Comparison of ENCODE assay signal across 1 cellular context in the genomic region with DNA sequence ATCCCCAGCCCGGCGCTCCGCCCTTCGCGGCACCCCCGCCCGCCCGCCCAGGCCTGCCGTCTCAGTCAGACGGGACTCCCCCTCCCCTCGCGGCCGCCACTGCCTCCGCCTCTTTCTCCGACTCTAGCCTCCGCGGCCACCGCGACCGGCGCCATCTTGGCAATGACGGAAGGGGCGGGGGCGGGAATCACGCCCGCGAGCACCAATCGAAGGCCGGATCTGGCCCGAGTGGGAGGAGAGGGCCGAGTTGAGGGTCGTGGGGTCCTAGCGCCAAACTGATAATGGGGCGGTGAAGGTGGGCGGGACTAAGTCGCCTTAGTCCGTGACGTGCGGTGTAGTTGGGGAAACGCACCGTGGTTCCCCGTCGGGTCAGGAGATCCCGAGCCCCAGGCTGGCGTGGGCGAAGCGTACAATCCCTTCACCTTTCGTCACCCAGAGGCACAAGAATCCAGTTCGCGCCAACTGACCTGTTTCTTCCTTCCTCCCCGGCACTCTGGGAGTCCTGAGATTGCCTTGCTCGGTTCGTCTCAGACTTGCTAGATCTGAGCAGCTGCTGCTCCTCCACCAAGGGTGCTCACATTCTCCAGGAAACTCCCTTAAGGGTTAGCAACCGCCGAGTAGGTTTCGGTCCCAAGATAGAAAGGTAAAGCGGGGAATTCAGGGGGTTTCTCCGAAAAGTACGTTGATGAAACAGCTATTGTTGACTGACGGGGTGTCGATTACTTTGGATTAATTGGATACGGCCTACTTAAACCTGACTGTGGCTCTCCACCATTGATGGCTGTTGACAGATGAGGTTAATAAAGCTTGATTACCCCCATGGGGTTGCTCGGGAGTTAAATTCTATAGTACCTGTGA.
A peak's percentile ranks its signal among the peaks of the same experiment; 100 is the strongest.
TF ChIP-seq lines count a peak whose summit lies in the region.

A gene (minus strand): TSS at position 164 of the 858 bp plus-strand sequence. CDS start 35,843 bp downstream, outside the sequence.

TF ChIP-seq in HepG2, 621 proteins besides CTCF, POLR2A, EP300 and RAD21 (continued from another document and continues in another):
- TF ChIP-seq, protein P1, sequence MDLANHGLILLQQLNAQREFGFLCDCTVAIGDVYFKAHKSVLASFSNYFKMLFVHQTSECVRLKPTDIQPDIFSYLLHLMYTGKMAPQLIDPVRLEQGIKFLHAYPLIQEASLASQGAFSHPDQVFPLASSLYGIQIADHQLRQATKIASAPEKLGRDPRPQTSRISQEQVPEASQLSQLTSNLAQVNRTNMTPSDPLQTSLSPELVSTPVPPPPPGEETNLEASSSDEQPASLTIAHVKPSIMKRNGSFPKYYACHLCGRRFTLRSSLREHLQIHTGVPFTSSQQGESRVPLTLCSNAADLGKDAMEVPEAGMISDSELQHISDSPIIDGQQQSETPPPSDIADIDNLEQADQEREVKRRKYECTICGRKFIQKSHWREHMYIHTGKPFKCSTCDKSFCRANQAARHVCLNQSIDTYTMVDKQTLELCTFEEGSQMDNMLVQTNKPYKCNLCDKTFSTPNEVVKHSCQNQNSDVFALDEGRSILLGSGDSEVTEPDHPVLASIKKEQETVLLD (CRISPR knock-in tag; IDR thresholded peaks at IDR 0.05; ENCODE audit: low read depth) = peak; percentile 85
- TF ChIP-seq, protein P2, sequence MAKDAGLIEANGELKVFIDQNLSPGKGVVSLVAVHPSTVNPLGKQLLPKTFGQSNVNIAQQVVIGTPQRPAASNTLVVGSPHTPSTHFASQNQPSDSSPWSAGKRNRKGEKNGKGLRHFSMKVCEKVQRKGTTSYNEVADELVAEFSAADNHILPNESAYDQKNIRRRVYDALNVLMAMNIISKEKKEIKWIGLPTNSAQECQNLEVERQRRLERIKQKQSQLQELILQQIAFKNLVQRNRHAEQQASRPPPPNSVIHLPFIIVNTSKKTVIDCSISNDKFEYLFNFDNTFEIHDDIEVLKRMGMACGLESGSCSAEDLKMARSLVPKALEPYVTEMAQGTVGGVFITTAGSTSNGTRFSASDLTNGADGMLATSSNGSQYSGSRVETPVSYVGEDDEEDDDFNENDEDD (CRISPR knock-in tag; IDR thresholded peaks at IDR 0.05; ENCODE audit: borderline replicate concordance) = peak; percentile 31; the same call in 1 of the 2 replicates
- TF ChIP-seq RFXANK (CRISPR knock-in tag; IDR thresholded peaks at IDR 0.05) (0 out of 2 replicates have a peak, but pooled peaks have one; percentile 86), HDAC2 (CRISPR knock-in tag; IDR thresholded peaks at IDR 0.05) (peak; percentile 67), NRL (CRISPR knock-in tag; IDR thresholded peaks at IDR 0.05; ENCODE audit: borderline replicate concordance) (0 out of 2 replicates have a peak, but pooled peaks have one; percentile 28), NAIF1 (CRISPR knock-in tag; IDR thresholded peaks at IDR 0.05; ENCODE audit: borderline replicate concordance) (0 out of 2 replicates have a peak, but pooled peaks have one; percentile 49), FOXK2 (IDR thresholded peaks at IDR 0.05) (no peak), ZNF10 (CRISPR knock-in tag; IDR thresholded peaks at IDR 0.05; ENCODE audit: borderline replicate concordance, low read depth) (no peak), KLF6 (CRISPR knock-in tag; IDR thresholded peaks at IDR 0.05) (0 out of 2 replicates have a peak, but pooled peaks have one; percentile 54), AGO2 (optimal IDR thresholded peaks at IDR 0.05; ENCODE audit: low read depth, low read length) (no peak), MIER2 (CRISPR knock-in tag; IDR thresholded peaks at IDR 0.05) (0 out of 2 replicates have a peak, but pooled peaks have one; percentile 48), SETDB1 (CRISPR knock-in tag; IDR thresholded peaks at IDR 0.05; ENCODE audit: borderline replicate concordance) (no peak), MED8 (CRISPR knock-in tag; IDR thresholded peaks at IDR 0.05; ENCODE audit: insufficient replicate concordance) (no peak), ZNF660 (CRISPR knock-in tag; IDR thresholded peaks at IDR 0.05; ENCODE audit: borderline replicate concordance, low read depth) (no peak), HHEX (CRISPR knock-in tag; IDR thresholded peaks at IDR 0.05) (peak; percentile 42; the same call in 1 of the 2 replicates), SCMH1 (CRISPR knock-in tag; IDR thresholded peaks at IDR 0.05; ENCODE audit: borderline replicate concordance) (no peak), GABPA (IDR thresholded peaks at IDR 0.05; ENCODE audit: low read depth, low read length) (no peak), GABPA (CRISPR knock-in tag; IDR thresholded peaks at IDR 0.05; ENCODE audit: low read depth) (peak; percentile 76), TGIF2 (CRISPR knock-in tag; IDR thresholded peaks at IDR 0.05) (peak; percentile 88), GTF3A (CRISPR knock-in tag; conservative IDR thresholded peaks at IDR 0.05) (0 out of 2 replicates have a peak, but pooled peaks have one; percentile 35), PTBP1 (IDR thresholded peaks at IDR 0.05; ENCODE audit: low read depth, low read length, poor library complexity, severe bottlenecking) (no peak), SMAD3 (CRISPR knock-in tag; IDR thresholded peaks at IDR 0.05) (peak; percentile 62; the same call in 1 of the 2 replicates)
- TF ChIP-seq, protein P3, sequence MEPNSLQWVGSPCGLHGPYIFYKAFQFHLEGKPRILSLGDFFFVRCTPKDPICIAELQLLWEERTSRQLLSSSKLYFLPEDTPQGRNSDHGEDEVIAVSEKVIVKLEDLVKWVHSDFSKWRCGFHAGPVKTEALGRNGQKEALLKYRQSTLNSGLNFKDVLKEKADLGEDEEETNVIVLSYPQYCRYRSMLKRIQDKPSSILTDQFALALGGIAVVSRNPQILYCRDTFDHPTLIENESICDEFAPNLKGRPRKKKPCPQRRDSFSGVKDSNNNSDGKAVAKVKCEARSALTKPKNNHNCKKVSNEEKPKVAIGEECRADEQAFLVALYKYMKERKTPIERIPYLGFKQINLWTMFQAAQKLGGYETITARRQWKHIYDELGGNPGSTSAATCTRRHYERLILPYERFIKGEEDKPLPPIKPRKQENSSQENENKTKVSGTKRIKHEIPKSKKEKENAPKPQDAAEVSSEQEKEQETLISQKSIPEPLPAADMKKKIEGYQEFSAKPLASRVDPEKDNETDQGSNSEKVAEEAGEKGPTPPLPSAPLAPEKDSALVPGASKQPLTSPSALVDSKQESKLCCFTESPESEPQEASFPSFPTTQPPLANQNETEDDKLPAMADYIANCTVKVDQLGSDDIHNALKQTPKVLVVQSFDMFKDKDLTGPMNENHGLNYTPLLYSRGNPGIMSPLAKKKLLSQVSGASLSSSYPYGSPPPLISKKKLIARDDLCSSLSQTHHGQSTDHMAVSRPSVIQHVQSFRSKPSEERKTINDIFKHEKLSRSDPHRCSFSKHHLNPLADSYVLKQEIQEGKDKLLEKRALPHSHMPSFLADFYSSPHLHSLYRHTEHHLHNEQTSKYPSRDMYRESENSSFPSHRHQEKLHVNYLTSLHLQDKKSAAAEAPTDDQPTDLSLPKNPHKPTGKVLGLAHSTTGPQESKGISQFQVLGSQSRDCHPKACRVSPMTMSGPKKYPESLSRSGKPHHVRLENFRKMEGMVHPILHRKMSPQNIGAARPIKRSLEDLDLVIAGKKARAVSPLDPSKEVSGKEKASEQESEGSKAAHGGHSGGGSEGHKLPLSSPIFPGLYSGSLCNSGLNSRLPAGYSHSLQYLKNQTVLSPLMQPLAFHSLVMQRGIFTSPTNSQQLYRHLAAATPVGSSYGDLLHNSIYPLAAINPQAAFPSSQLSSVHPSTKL (CRISPR knock-in tag; IDR thresholded peaks at IDR 0.05) = peak; percentile 67
- TF ChIP-seq, protein P4, sequence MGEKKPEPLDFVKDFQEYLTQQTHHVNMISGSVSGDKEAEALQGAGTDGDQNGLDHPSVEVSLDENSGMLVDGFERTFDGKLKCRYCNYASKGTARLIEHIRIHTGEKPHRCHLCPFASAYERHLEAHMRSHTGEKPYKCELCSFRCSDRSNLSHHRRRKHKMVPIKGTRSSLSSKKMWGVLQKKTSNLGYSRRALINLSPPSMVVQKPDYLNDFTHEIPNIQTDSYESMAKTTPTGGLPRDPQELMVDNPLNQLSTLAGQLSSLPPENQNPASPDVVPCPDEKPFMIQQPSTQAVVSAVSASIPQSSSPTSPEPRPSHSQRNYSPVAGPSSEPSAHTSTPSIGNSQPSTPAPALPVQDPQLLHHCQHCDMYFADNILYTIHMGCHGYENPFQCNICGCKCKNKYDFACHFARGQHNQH (CRISPR knock-in tag; IDR thresholded peaks at IDR 0.05) = peak; percentile 71; the same call in 1 of the 2 replicates
- TF ChIP-seq, protein P5, sequence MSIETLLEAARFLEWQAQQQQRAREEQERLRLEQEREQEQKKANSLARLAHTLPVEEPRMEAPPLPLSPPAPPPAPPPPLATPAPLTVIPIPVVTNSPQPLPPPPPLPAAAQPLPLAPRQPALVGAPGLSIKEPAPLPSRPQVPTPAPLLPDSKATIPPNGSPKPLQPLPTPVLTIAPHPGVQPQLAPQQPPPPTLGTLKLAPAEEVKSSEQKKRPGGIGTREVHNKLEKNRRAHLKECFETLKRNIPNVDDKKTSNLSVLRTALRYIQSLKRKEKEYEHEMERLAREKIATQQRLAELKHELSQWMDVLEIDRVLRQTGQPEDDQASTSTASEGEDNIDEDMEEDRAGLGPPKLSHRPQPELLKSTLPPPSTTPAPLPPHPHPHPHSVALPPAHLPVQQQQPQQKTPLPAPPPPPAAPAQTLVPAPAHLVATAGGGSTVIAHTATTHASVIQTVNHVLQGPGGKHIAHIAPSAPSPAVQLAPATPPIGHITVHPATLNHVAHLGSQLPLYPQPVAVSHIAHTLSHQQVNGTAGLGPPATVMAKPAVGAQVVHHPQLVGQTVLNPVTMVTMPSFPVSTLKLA (IDR thresholded peaks at IDR 0.05) = peak; percentile 32
- TF ChIP-seq, protein P6, sequence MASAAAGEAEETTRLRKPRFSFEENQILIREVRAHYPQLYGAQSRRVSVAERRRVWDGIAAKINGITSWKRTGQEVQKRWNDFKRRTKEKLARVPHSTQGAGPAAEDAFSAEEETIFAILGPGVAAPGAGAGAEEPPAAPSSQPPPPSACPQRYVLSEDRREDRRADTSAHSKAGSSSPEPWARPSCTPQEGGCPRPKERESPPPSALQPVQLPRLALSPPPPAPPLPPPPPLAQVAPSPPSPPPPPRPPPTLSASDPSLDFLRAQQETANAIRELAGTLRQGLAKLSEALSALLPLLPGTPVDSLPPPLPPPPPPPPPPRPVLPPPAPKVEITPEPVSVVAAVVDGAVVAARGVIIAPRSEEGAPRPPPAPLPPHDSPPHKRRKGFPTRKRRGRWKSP (CRISPR knock-in tag; IDR thresholded peaks at IDR 0.05) = 0 out of 2 replicates have a peak, but pooled peaks have one; percentile 12
- TF ChIP-seq, protein P7, sequence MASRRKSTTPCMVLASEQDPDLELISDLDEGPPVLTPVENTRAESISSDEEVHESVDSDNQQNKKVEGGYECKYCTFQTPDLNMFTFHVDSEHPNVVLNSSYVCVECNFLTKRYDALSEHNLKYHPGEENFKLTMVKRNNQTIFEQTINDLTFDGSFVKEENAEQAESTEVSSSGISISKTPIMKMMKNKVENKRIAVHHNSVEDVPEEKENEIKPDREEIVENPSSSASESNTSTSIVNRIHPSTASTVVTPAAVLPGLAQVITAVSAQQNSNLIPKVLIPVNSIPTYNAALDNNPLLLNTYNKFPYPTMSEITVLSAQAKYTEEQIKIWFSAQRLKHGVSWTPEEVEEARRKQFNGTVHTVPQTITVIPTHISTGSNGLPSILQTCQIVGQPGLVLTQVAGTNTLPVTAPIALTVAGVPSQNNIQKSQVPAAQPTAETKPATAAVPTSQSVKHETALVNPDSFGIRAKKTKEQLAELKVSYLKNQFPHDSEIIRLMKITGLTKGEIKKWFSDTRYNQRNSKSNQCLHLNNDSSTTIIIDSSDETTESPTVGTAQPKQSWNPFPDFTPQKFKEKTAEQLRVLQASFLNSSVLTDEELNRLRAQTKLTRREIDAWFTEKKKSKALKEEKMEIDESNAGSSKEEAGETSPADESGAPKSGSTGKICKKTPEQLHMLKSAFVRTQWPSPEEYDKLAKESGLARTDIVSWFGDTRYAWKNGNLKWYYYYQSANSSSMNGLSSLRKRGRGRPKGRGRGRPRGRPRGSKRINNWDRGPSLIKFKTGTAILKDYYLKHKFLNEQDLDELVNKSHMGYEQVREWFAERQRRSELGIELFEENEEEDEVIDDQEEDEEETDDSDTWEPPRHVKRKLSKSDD (CRISPR knock-in tag; IDR thresholded peaks at IDR 0.05; ENCODE audit: low read depth) = peak; percentile 95
- TF ChIP-seq, protein P8, sequence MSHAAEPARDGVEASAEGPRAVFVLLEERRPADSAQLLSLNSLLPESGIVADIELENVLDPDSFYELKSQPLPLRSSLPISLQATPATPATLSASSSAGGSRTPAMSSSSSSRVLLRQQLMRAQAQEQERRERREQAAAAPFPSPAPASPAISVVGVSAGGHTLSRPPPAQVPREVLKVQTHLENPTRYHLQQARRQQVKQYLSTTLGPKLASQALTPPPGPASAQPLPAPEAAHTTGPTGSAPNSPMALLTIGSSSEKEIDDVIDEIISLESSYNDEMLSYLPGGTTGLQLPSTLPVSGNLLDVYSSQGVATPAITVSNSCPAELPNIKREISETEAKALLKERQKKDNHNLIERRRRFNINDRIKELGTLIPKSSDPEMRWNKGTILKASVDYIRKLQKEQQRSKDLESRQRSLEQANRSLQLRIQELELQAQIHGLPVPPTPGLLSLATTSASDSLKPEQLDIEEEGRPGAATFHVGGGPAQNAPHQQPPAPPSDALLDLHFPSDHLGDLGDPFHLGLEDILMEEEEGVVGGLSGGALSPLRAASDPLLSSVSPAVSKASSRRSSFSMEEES (CRISPR knock-in tag; IDR thresholded peaks at IDR 0.05) = peak; percentile 23; the same call in 1 of the 2 replicates
- TF ChIP-seq, protein P9, sequence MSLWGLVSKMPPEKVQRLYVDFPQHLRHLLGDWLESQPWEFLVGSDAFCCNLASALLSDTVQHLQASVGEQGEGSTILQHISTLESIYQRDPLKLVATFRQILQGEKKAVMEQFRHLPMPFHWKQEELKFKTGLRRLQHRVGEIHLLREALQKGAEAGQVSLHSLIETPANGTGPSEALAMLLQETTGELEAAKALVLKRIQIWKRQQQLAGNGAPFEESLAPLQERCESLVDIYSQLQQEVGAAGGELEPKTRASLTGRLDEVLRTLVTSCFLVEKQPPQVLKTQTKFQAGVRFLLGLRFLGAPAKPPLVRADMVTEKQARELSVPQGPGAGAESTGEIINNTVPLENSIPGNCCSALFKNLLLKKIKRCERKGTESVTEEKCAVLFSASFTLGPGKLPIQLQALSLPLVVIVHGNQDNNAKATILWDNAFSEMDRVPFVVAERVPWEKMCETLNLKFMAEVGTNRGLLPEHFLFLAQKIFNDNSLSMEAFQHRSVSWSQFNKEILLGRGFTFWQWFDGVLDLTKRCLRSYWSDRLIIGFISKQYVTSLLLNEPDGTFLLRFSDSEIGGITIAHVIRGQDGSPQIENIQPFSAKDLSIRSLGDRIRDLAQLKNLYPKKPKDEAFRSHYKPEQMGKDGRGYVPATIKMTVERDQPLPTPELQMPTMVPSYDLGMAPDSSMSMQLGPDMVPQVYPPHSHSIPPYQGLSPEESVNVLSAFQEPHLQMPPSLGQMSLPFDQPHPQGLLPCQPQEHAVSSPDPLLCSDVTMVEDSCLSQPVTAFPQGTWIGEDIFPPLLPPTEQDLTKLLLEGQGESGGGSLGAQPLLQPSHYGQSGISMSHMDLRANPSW (CRISPR knock-in tag; IDR thresholded peaks at IDR 0.05; ENCODE audit: borderline replicate concordance) = 0 out of 2 replicates have a peak, but pooled peaks have one; percentile 52
